8 cellular contexts compared by ENCODE assay signal in genomic region chr3:72347819-72348319, GRCh38.
DNase-seq lines count a peak whose midpoint lies in the region; ATAC-seq and TF ChIP-seq lines count a peak whose summit lies in the region.

No MANE protein-coding gene starts in this region.

- H3K27ac ChIP-seq in esophagus squamous epithelium (peak overlapping the region in 3 of 4 donors; percentile 14 to 53 (median 47)), osteoblast (ENCODE audit: low read depth, low read length) (peak overlapping the region; percentile 84)

- WGBS in esophagus squamous epithelium, 2 donors: 34 to 36% methylated on average over 8 to 9 of the region's 20 CpGs

- H3K79me2 ChIP-seq in osteoblast (ENCODE audit: insufficient read depth, low read length): no peaks in the 10 kb centered on the region

- H3K36me3 ChIP-seq in esophagus squamous epithelium (no peaks in the 10 kb centered on the region), osteoblast (ENCODE audit: insufficient read depth, low read length) (no peaks in the 10 kb centered on the region)

- CTCF ChIA-PET in activated CD8-positive, alpha-beta memory T cell treated with anti-CD3 and anti-CD28 coated beads, Interleukin-2, amount 10 ng/mL, durations not matched to agents 7 days and 5 days (lab: Charles Lee): interaction anchor here (1.3 to 1.4 kb wide), 2 partner anchors 59 to 637 kb away, joined by 3 read pairs; no protein-coding TSS in a partner anchor

- no peak for TF ChIP-seq POLR2A in esophagus squamous epithelium (IDR thresholded peaks at IDR 0.05)

- H3K4me3 Mint-ChIP-seq in activated CD8-positive, alpha-beta memory T cell treated with anti-CD3 and anti-CD28 coated beads, Interleukin-2, amount 10 ng/mL, durations not matched to agents 7 days and 5 days: no peak overlapping the region

- peaks cover 62% of the 10 kb centered on the region for H3K4me1 Mint-ChIP-seq in activated CD8-positive, alpha-beta memory T cell treated with anti-CD3 and anti-CD28 coated beads, Interleukin-2, amount 10 ng/mL, durations not matched to agents 7 days and 5 days

- H3K27ac Mint-ChIP-seq in activated CD8-positive, alpha-beta memory T cell treated with anti-CD3 and anti-CD28 coated beads, Interleukin-2, amount 10 ng/mL, durations not matched to agents 7 days and 5 days: peak overlapping the region; percentile 30

- intact Hi-C loops in esophagus squamous epithelium (cut with DNase I): loop anchor here (5.0 kb wide), 1 partner anchor 99 kb away; the partner anchor contains the start of gene RYBP

- H3K27me3 ChIP-seq in esophagus squamous epithelium (no peaks in the 10 kb centered on the region), osteoblast (ENCODE audit: insufficient read depth, low read length) (peaks cover 2% of the 10 kb centered on the region)

- DNase-seq in HK-2 (ENCODE audit: unreplicated experiment) (peak; percentile 53), esophagus squamous epithelium (lab: John Stamatoyannopoulos, UW) (peak; percentile 16), osteoblast (ENCODE audit: insufficient read length, low spot score, missing footprints) (no peak), NCI-H526 treated with DMSO at 0.1 percent for 48 hours (lab: John Stamatoyannopoulos, UW) (no peak), NCI-H82 treated with DMSO at 0.1 percent for 48 hours (lab: John Stamatoyannopoulos, UW; ENCODE audit: unreplicated experiment) (no peak), NCI-H2107 (lab: John Stamatoyannopoulos, UW) (no peak)
- peak; percentile 87 for DNase-seq in activated CD8-positive, alpha-beta memory T cell treated with anti-CD3 and anti-CD28 coated beads, Interleukin-2, amount 10 ng/mL, durations not matched to agents 7 days and 5 days

- H4K20me1 ChIP-seq in osteoblast (ENCODE audit: insufficient read depth, low read length): no peaks in the 10 kb centered on the region

- TF ChIP-seq CTCF in esophagus squamous epithelium (IDR thresholded peaks at IDR 0.05) (peak in 3 of 6 experiments; percentile 11 to 36 (median 12)), osteoblast (IDR thresholded peaks at IDR 0.05; ENCODE audit: extremely low read depth, low read depth, low read length) (no peak)

- peak overlapping the region; percentile 2 for H2AFZ ChIP-seq in osteoblast (ENCODE audit: low read length)

- H3K4me1 ChIP-seq in esophagus squamous epithelium (peaks cover 9 to 37% (median 17%) of the 10 kb centered on the region in 3 donors), osteoblast (ENCODE audit: insufficient read depth, low read length) (peaks cover 28% of the 10 kb centered on the region)

- no peaks in the 10 kb centered on the region for H3K9me3 ChIP-seq in esophagus squamous epithelium
- no peaks in the 10 kb centered on the region for H3K9me3 ChIP-seq in osteoblast (ENCODE audit: low read depth, low read length)

- peaks cover 20% of the 10 kb centered on the region for H3K27me3 Mint-ChIP-seq in activated CD8-positive, alpha-beta memory T cell treated with anti-CD3 and anti-CD28 coated beads, Interleukin-2, amount 10 ng/mL, durations not matched to agents 7 days and 5 days

- H3K4me3 ChIP-seq in esophagus squamous epithelium (no peak overlapping the region), osteoblast (ENCODE audit: insufficient read depth, low read length) (peak overlapping the region; percentile 4)

- H3K9me3 Mint-ChIP-seq in activated CD8-positive, alpha-beta memory T cell treated with anti-CD3 and anti-CD28 coated beads, Interleukin-2, amount 10 ng/mL, durations not matched to agents 7 days and 5 days (ENCODE audit: low read depth): no peaks in the 10 kb centered on the region

- H3K4me2 ChIP-seq in osteoblast (ENCODE audit: insufficient read depth, low read length): peak overlapping the region; percentile 43

- H3K36me3 Mint-ChIP-seq in activated CD8-positive, alpha-beta memory T cell treated with anti-CD3 and anti-CD28 coated beads, Interleukin-2, amount 10 ng/mL, durations not matched to agents 7 days and 5 days: peaks cover 3% of the 10 kb centered on the region

- peak; percentile 76 for ATAC-seq in GM18511 (IDR thresholded peaks at IDR 0.05; ENCODE audit: unreplicated experiment)
- ATAC-seq in activated CD8-positive, alpha-beta memory T cell treated with anti-CD3 and anti-CD28 coated beads, Interleukin-2, amount 10 ng/mL, durations not matched to agents 7 days and 5 days: peak; percentile 59

Comparison
In these comparisons a context has a peak if more than half of its experiments do, and no peak if none do; other contexts are left out.
1. DNase-seq: peak in HK-2 (single experiment), activated CD8-positive, alpha-beta memory T cell treated with anti-CD3 and anti-CD28 coated beads, Interleukin-2, amount 10 ng/mL, durations not matched to agents 7 days and 5 days (single experiment) and esophagus squamous epithelium (single experiment); none in osteoblast (single experiment), NCI-H526 treated with DMSO at 0.1 percent for 48 hours (single experiment), NCI-H82 treated with DMSO at 0.1 percent for 48 hours (single experiment) and NCI-H2107 (single experiment).